Comparison of ENCODE assay signal across 1 cellular context in genomic region chr9:98227883-98228282, GRCh38.
TF ChIP-seq lines count a peak whose summit lies in the region.

No MANE protein-coding gene starts in this region.

TF ChIP-seq in liver, 16 proteins besides CTCF, POLR2A, EP300 and RAD21 (continued from another document):
- TF ChIP-seq REST (IDR thresholded peaks at IDR 0.05) (no peak), GABPA (IDR thresholded peaks at IDR 0.05 in 1 of 2, conservative IDR thresholded peaks at IDR 0.05 in 1 of 2) (no peak), YY1 (IDR thresholded peaks at IDR 0.05) (no peak), RXRA (IDR thresholded peaks at IDR 0.05) (no peak), EGR1 (IDR thresholded peaks at IDR 0.05; ENCODE audit: low read depth in 2 of 2) (no peak), JUND (IDR thresholded peaks at IDR 0.05) (no peak), SP1 (IDR thresholded peaks at IDR 0.05) (no peak)
